In genomic region chrX:15943393-15943792, GRCh38 we compare ENCODE assay signal across 22 cellular contexts.
"Had no signal": no experiment of that assay in that cellular context is flagged by ENCODE, and none has a peak within 500 bp of the region (broad histone marks: within the 10 kb centered on the region; RNA-seq: fewer than 3 reads in every experiment).

No MANE protein-coding gene starts in this region.

- H3K9me3 ChIP-seq: SK-N-SH had no signal

- DNase-seq: IMR-90, Kasumi-1, MM.1S, NCI-H1092 treated with DMSO at 0.1 percent for 48 hours, NCI-H1436, NCI-H187, NCI-H2029, NCI-H2081 treated with DMSO at 0.1 percent for 48 hours, NCI-H2171, NCI-H226, NCI-H446, NCI-H510A, NCI-H524 treated with DMSO at 0.1 percent for 48 hours, NCI-H69, NCI-H774, PC-3, SHP77, SK-N-SH had no signal

- FAIRE-seq: HepG2 had no signal

- H3K9ac ChIP-seq: KMS-11, SK-N-SH had no signal

- H3K27ac ChIP-seq: KMS-11, RWPE1 had no signal

- H3K4me2 ChIP-seq: KMS-11, SK-N-SH had no signal

- ATAC-seq: HepG2, Panc1, PC-3 had no signal
